ENCODE assay signal across 8 cellular contexts in genomic region chr13:33016414-33017409, GRCh38. TPM values are rescaled to one million over a fixed set of nuclear protein-coding genes. Genes with fewer than 3 reads are reported as not detected.
A peak's percentile ranks its signal among the peaks of the same experiment; 100 is the strongest.
DNase-seq lines count a peak whose midpoint lies in the region; ATAC-seq and TF ChIP-seq lines count a peak whose summit lies in the region.

Gene KL (plus strand): TSS chr13:33016423. CDS start chr13:33016441, 18 bp downstream.

- peak; percentile 47 for DNase-seq in DMS 273 (lab: John Stamatoyannopoulos, UW; ENCODE audit: unreplicated experiment)
- DNase-seq in DMS 273 treated with DMSO at 0.1 percent for 48 hours (lab: John Stamatoyannopoulos, UW) = no peak
- peak; percentile 34 for DNase-seq in activated CD8-positive, alpha-beta T cell treated with anti-CD3 and anti-CD28 coated beads, Interleukin-2, amount 10 ng/mL, durations not matched to agents 7 days and 5 days
- DNase-seq in Right ventricle myocardium inferior (ENCODE audit: missing footprints) = peak; percentile 82
- DNase-seq in osteocyte (ENCODE audit: extremely low spot score, unreplicated experiment) = no peak
- no peak for DNase-seq in HCEC 1CT
- no peak for DNase-seq in stimulated activated naive CD4-positive, alpha-beta T cell treated with Interleukin-2 at 50 U/mL for 16 hours (lab: John Stamatoyannopoulos, UW)

- peaks cover 4% of the 10 kb centered on the region for H3K36me3 Mint-ChIP-seq in activated CD8-positive, alpha-beta T cell treated with anti-CD3 and anti-CD28 coated beads, Interleukin-2, amount 10 ng/mL, durations not matched to agents 7 days and 5 days (ENCODE audit: low read depth)
- H3K36me3 Mint-ChIP-seq in osteocyte (ENCODE audit: unreplicated experiment) = no peaks in the 10 kb centered on the region

- peak; percentile 36 for ATAC-seq in HG02759 (IDR thresholded peaks at IDR 0.05; ENCODE audit: unreplicated experiment)
- ATAC-seq in activated CD8-positive, alpha-beta T cell treated with anti-CD3 and anti-CD28 coated beads, Interleukin-2, amount 10 ng/mL, durations not matched to agents 7 days and 5 days = peak; percentile 50
- ATAC-seq in Right ventricle myocardium inferior = peak; percentile 69

- peaks cover 64% of the 10 kb centered on the region for H3K27me3 Mint-ChIP-seq in activated CD8-positive, alpha-beta T cell treated with anti-CD3 and anti-CD28 coated beads, Interleukin-2, amount 10 ng/mL, durations not matched to agents 7 days and 5 days (ENCODE audit: low read depth)
- H3K27me3 Mint-ChIP-seq in osteocyte (ENCODE audit: unreplicated experiment) = peaks cover 68% of the 10 kb centered on the region

- no peak for TF ChIP-seq CTCF in osteocyte (IDR thresholded peaks at IDR 0.05)

- intact Hi-C loops in Right ventricle myocardium inferior (cut with DNase I) = loop anchor here (10.0 kb wide), 1 partner anchor 172 kb away; no protein-coding TSS in a partner anchor

- POLR2A ChIA-PET in activated CD8-positive, alpha-beta T cell treated with anti-CD3 and anti-CD28 coated beads, Interleukin-2, amount 10 ng/mL, durations not matched to agents 7 days and 5 days (lab: Charles Lee) = interaction anchor here (1.0 kb wide), 1 partner anchor 10 kb away, joined by 3 read pairs; no protein-coding TSS in a partner anchor

- CTCF ChIA-PET in activated CD8-positive, alpha-beta T cell treated with anti-CD3 and anti-CD28 coated beads, Interleukin-2, amount 10 ng/mL, durations not matched to agents 7 days and 5 days (lab: Charles Lee) = interaction anchor here (0.7 to 2.3 kb wide), 11 partner anchors 12 to 708 kb away, joined by 3 to 12 read pairs (median 4); partner anchors contain the start of gene PDS5B

- peak within 1 kb of the TSS; percentile 63 for H3K4me3 Mint-ChIP-seq in activated CD8-positive, alpha-beta T cell treated with anti-CD3 and anti-CD28 coated beads, Interleukin-2, amount 10 ng/mL, durations not matched to agents 7 days and 5 days
- H3K4me3 Mint-ChIP-seq in osteocyte (ENCODE audit: unreplicated experiment) = peak within 1 kb of the TSS; percentile 64

- H3K9me3 Mint-ChIP-seq in activated CD8-positive, alpha-beta T cell treated with anti-CD3 and anti-CD28 coated beads, Interleukin-2, amount 10 ng/mL, durations not matched to agents 7 days and 5 days (ENCODE audit: insufficient read depth) = no peaks in the 10 kb centered on the region
- H3K9me3 Mint-ChIP-seq in osteocyte (ENCODE audit: unreplicated experiment) = no peaks in the 10 kb centered on the region

- H3K4me1 Mint-ChIP-seq in activated CD8-positive, alpha-beta T cell treated with anti-CD3 and anti-CD28 coated beads, Interleukin-2, amount 10 ng/mL, durations not matched to agents 7 days and 5 days (ENCODE audit: low read depth) = peaks cover 20% of the 10 kb centered on the region
- peaks cover 8% of the 10 kb centered on the region for H3K4me1 Mint-ChIP-seq in osteocyte (ENCODE audit: unreplicated experiment)

- H3K27ac Mint-ChIP-seq in activated CD8-positive, alpha-beta T cell treated with anti-CD3 and anti-CD28 coated beads, Interleukin-2, amount 10 ng/mL, durations not matched to agents 7 days and 5 days = no peak within 1 kb of the TSS
- no peak within 1 kb of the TSS for H3K27ac Mint-ChIP-seq in osteocyte (ENCODE audit: unreplicated experiment)

RNA-seq across cellular contexts. Expression of gene KL, which starts in this region (rescaled TPM):
- total RNA-seq in activated CD8-positive, alpha-beta T cell treated with anti-CD3 and anti-CD28 coated beads, Interleukin-2, amount 10 ng/mL, durations not matched to agents 7 days and 5 days = under 1 TPM; 0.11 to 0.13 TPM
- total RNA-seq in Right ventricle myocardium inferior (1.5 TPM), osteocyte (0.08 TPM in 1 of 2 replicates, not detected in the other)

Comparison
In these comparisons a context has a peak if more than half of its experiments do, and no peak if none do; other contexts are left out.
1. DNase-seq: peak in DMS 273 (single experiment) and Right ventricle myocardium inferior (single experiment); none in DMS 273 treated with DMSO at 0.1 percent for 48 hours (single experiment), osteocyte (single experiment), HCEC 1CT (single experiment) and stimulated activated naive CD4-positive, alpha-beta T cell treated with Interleukin-2 at 50 U/mL for 16 hours (single experiment).
2. Peak in DNase-seq and ATAC-seq in activated CD8-positive, alpha-beta T cell treated with anti-CD3 and anti-CD28 coated beads, Interleukin-2, amount 10 ng/mL, durations not matched to agents 7 days and 5 days; RNA of the gene not detected or under 1 TPM.
3. Peak in every context shown above with its lines, with median percentiles within 50 percentile points of each other: ATAC-seq.